Comparison of ENCODE assay signal across 1 cellular context in the genomic region with DNA sequence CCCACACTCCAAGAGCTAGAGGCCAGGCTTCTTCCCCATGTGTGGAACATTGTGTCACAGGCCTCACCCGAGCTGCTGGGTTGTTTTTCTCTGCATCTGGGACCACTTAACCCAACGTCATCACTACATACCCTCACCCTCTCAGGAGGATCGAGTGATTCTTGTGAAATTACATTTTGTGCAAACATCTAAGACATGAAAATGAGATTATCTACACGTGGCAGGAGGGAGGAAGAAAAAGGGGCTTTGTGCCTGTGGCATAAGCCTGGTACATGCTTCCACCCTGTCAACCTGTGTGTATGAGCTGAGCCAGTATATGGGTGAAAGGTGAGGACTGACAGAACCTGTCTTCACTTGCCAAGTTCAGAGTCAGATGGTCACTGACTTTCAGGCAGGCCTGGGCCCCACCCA.
TF ChIP-seq lines count a peak whose summit lies in the region.

No MANE protein-coding gene starts in this region.

TF ChIP-seq in GM12878, 131 proteins besides CTCF, POLR2A, EP300 and RAD21:
- TF ChIP-seq SMAD5 (IDR thresholded peaks at IDR 0.05; ENCODE audit: low read depth) (no peak), CEBPB (IDR thresholded peaks at IDR 0.05; ENCODE audit: borderline replicate concordance in 1 of 2, low read depth in 2 of 2, low read length in 2 of 2) (no peak), ZNF24 (IDR thresholded peaks at IDR 0.05) (no peak), ZBED1 (IDR thresholded peaks at IDR 0.05; ENCODE audit: borderline replicate concordance) (no peak), RB1 (IDR thresholded peaks at IDR 0.05; ENCODE audit: borderline replicate concordance) (no peak), YY1 (IDR thresholded peaks at IDR 0.05; ENCODE audit: low read depth, low read length) (no peak), SUZ12 (IDR thresholded peaks at IDR 0.05; ENCODE audit: unreplicated experiment) (no peak), SIN3A (IDR thresholded peaks at IDR 0.05; ENCODE audit: low read depth, low read length) (no peak)
- TF ChIP-seq, protein P1, sequence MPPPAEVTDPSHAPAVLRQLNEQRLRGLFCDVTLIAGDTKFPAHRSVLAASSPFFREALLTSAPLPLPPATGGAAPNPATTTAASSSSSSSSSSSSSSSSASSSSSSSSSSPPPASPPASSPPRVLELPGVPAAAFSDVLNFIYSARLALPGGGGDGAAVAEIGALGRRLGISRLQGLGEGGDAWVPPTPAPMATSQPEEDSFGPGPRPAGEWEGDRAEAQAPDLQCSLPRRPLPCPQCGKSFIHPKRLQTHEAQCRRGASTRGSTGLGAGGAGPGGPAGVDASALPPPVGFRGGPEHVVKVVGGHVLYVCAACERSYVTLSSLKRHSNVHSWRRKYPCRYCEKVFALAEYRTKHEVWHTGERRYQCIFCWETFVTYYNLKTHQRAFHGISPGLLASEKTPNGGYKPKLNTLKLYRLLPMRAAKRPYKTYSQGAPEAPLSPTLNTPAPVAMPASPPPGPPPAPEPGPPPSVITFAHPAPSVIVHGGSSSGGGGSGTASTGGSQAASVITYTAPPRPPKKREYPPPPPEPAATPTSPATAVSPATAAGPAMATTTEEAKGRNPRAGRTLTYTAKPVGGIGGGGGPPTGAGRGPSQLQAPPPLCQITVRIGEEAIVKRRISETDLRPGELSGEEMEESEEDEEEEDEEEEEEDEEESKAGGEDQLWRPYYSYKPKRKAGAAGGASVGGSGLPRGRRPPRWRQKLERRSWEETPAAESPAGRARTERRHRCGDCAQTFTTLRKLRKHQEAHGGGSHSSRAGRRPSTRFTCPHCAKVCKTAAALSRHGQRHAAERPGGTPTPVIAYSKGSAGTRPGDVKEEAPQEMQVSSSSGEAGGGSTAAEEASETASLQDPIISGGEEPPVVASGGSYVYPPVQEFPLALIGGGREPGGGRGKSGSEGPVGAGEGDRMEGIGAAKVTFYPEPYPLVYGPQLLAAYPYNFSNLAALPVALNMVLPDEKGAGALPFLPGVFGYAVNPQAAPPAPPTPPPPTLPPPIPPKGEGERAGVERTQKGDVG (CRISPR knock-in tag; IDR thresholded peaks at IDR 0.05) = no peak
- TF ChIP-seq, protein P2, sequence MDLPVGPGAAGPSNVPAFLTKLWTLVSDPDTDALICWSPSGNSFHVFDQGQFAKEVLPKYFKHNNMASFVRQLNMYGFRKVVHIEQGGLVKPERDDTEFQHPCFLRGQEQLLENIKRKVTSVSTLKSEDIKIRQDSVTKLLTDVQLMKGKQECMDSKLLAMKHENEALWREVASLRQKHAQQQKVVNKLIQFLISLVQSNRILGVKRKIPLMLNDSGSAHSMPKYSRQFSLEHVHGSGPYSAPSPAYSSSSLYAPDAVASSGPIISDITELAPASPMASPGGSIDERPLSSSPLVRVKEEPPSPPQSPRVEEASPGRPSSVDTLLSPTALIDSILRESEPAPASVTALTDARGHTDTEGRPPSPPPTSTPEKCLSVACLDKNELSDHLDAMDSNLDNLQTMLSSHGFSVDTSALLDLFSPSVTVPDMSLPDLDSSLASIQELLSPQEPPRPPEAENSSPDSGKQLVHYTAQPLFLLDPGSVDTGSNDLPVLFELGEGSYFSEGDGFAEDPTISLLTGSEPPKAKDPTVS (IDR thresholded peaks at IDR 0.05; ENCODE audit: low read depth, low read length) = no peak
- TF ChIP-seq, protein P3, sequence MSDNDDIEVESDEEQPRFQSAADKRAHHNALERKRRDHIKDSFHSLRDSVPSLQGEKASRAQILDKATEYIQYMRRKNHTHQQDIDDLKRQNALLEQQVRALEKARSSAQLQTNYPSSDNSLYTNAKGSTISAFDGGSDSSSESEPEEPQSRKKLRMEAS (IDR thresholded peaks at IDR 0.05; ENCODE audit: low read depth, low read length) = no peak
